ENCODE assay signal across 12 cellular contexts in the genomic region with DNA sequence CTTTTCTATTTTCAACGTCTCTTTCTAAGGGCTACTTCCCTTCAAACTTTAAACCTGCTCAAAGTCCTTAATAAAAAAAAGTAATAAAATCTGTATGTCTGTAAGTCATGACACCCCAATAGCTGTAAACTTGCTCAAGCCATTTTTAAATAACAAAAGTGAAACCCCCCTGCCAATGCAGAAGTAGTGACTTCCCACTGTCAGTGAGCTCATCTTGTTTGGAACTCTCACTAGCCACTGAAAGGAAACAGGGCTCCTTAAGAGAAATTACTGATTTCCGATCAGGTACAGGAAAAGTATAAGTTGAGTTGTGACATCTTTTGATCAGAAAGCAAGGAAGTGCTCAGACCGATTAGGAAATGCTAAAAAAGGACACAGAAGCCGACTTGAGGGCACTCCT. TPM values are rescaled to one million over a fixed set of nuclear protein-coding genes. Genes with fewer than 3 reads are reported as not detected.
DNase-seq lines count a peak whose midpoint lies in the region; ATAC-seq and TF ChIP-seq lines count a peak whose summit lies in the region.
"Had no signal": no experiment of that assay in that cellular context is flagged by ENCODE, and none has a peak within 500 bp of the region (broad histone marks: within the 10 kb centered on the region; RNA-seq: fewer than 3 reads in every experiment).

No MANE protein-coding gene starts in this region.

- POLR2A ChIA-PET in naive thymus-derived CD4-positive, alpha-beta T cell (lab: Charles Lee), result interaction anchor here (0.6 to 5.6 kb wide), 4 partner anchors 9 to 50 kb away, joined by 3 to 39 read pairs (median 4); partner anchors contain the start of gene P2RY14

- H3K36me3 Mint-ChIP-seq in naive thymus-derived CD4-positive, alpha-beta T cell, result peaks cover 0 to 9% (median 0%) of the 10 kb centered on the region in 5 donors

- no peak overlapping the region for H3K4me3 ChIP-seq in naive thymus-derived CD4-positive, alpha-beta T cell (ENCODE audit: low read length)
- no peak overlapping the region for H3K4me3 ChIP-seq in mucosa of descending colon

- H3K4me1 Mint-ChIP-seq in naive thymus-derived CD4-positive, alpha-beta T cell, result peaks cover 16 to 48% (median 35%) of the 10 kb centered on the region in 7 donors

- no peaks in the 10 kb centered on the region for H3K36me3 ChIP-seq in naive thymus-derived CD4-positive, alpha-beta T cell (ENCODE audit: control insufficient read depth in 2 of 3, insufficient read depth in 3 of 3, low read length in 3 of 3)
- H3K36me3 ChIP-seq in mucosa of descending colon (ENCODE audit: low read depth), result no peaks in the 10 kb centered on the region

- intact Hi-C loops in naive thymus-derived CD4-positive, alpha-beta T cell (cut with micrococcal nuclease), result loop anchor here in 1 of 2 donors (2.0 kb wide), 1 partner anchor 38 kb away; no protein-coding TSS in a partner anchor
- intact Hi-C loops in mucosa of descending colon (cut with DNase I, micrococcal nuclease), result no loop called here

- no peaks in the 10 kb centered on the region for H3K9me3 ChIP-seq in naive thymus-derived CD4-positive, alpha-beta T cell (ENCODE audit: control insufficient read depth in 2 of 3, low read length in 3 of 3)
- H3K9me3 ChIP-seq in mucosa of descending colon, result no peaks in the 10 kb centered on the region

- CTCF ChIA-PET in naive thymus-derived CD4-positive, alpha-beta T cell (lab: Charles Lee), result interaction anchor here (0.6 to 7.2 kb wide), 6 partner anchors 23 to 1100 kb away, joined by 3 to 133 read pairs (median 4); partner anchors contain the start of gene P2RY14

- no peaks in the 10 kb centered on the region for H3K9me3 Mint-ChIP-seq in naive thymus-derived CD4-positive, alpha-beta T cell

- no peak for TF ChIP-seq CTCF in mucosa of descending colon (IDR thresholded peaks at IDR 0.05)

- H3K27ac Mint-ChIP-seq in naive thymus-derived CD4-positive, alpha-beta T cell, result peak overlapping the region in 6 of 9 donors; percentile 30 to 81 (median 56)

- ATAC-seq in GM21825 (IDR thresholded peaks at IDR 0.05; ENCODE audit: unreplicated experiment) (peak; percentile 53), mucosa of descending colon (no peak)
- no peak for ATAC-seq in naive thymus-derived CD4-positive, alpha-beta T cell

- no peak overlapping the region for H3K27ac ChIP-seq in naive thymus-derived CD4-positive, alpha-beta T cell (ENCODE audit: low read depth, low read length)
- H3K27ac ChIP-seq: 22Rv1 had no signal

- H3K4me3 Mint-ChIP-seq in naive thymus-derived CD4-positive, alpha-beta T cell, result peak overlapping the region in 9 of 10 donors; percentile 4 to 80 (median 50)

- H3K4me1 ChIP-seq in naive thymus-derived CD4-positive, alpha-beta T cell (ENCODE audit: control insufficient read depth in 2 of 2, insufficient read depth in 2 of 2, low read length in 2 of 2), result peaks cover 0 to 5% of the 10 kb centered on the region in 2 donors
- peaks cover 10% of the 10 kb centered on the region for H3K4me1 ChIP-seq in mucosa of descending colon (ENCODE audit: low read depth)

- H3K27me3 ChIP-seq in naive thymus-derived CD4-positive, alpha-beta T cell (ENCODE audit: control insufficient read depth in 2 of 2, insufficient read depth in 2 of 2, low read length in 2 of 2), result no peaks in the 10 kb centered on the region

- DNase-seq in SIG-M5 treated with dmso at 0.1 percent for 504 hours (lab: John Stamatoyannopoulos, UW; ENCODE audit: unreplicated experiment), result peak; percentile 60
- DNase-seq in SIG-M5 (lab: John Stamatoyannopoulos, UW), result no peak
- peak; percentile 51 to 90 for DNase-seq in NOMO-1 (lab: John Stamatoyannopoulos, UW; ENCODE audit: unreplicated experiment in 2 of 2)
- peak in 1 of 9 donors; percentile 19 for DNase-seq in naive thymus-derived CD4-positive, alpha-beta T cell
- DNase-seq in UCSD-AML1 (lab: John Stamatoyannopoulos, UW; ENCODE audit: unreplicated experiment), result no peak
- DNase-seq in mucosa of descending colon, result no peak
- no peak for DNase-seq in DMS79 (lab: John Stamatoyannopoulos, UW)
- DNase-seq: NCI-H1417 treated with DMSO at 0.1 percent for 48 hours had no signal

- H3K27me3 Mint-ChIP-seq in naive thymus-derived CD4-positive, alpha-beta T cell, result no peaks in the 10 kb centered on the region

RNA-seq across cellular contexts. Expression of gene GPR171, which starts 27.6 kb away (rescaled TPM):
- 100 to 1,000 TPM in 1 of 5 experiments, 10 to 100 TPM in 4; 16.0 to 251 (median 63.4) TPM for total RNA-seq in naive thymus-derived CD4-positive, alpha-beta T cell
- 100 to 1,000 TPM in 1 of 2 donors, 10 to 100 TPM in 1; 65.5 to 162 TPM for polyA plus RNA-seq in naive thymus-derived CD4-positive, alpha-beta T cell
- 1 to 10 TPM; 1.3 to 1.5 (median 1.4) TPM for total RNA-seq in mucosa of descending colon
- total RNA-seq: endothelial cell of umbilical vein, myocyte had no signal
- polyA plus RNA-seq: endothelial cell of umbilical vein had no signal

RNA-seq across cellular contexts. Expression of gene P2RY14, which starts 47.7 kb away (rescaled TPM):
- 1 to 10 TPM in 2 of 5 experiments, under 1 TPM in 2, not detected in 1; 0.19 to 5.7 (median 1.1) TPM for total RNA-seq in naive thymus-derived CD4-positive, alpha-beta T cell
- polyA plus RNA-seq in naive thymus-derived CD4-positive, alpha-beta T cell, result under 1 TPM in 1 of 2 donors, not detected in 1; 0.11 TPM
- 10 to 100 TPM in 1 of 3 donors, 1 to 10 TPM in 2; 3.9 to 18.2 (median 4.4) TPM for total RNA-seq in mucosa of descending colon
- total RNA-seq: endothelial cell of umbilical vein, myocyte had no signal
- polyA plus RNA-seq: endothelial cell of umbilical vein had no signal

Comparison
In these comparisons a context has a peak if more than half of its experiments do, and no peak if none do; other contexts are left out.
1. DNase-seq: peak in SIG-M5 treated with dmso at 0.1 percent for 504 hours (single experiment) and NOMO-1 (2 of 2); none in SIG-M5 (single experiment), UCSD-AML1 (single experiment), mucosa of descending colon (0 of 3) and DMS79 (single experiment).
2. RNA of gene GPR171, which starts 27.6 kb away (total RNA-seq): 16.0 to 251 TPM in naive thymus-derived CD4-positive, alpha-beta T cell; 1.3 to 1.5 TPM in mucosa of descending colon; every median in the first group is over 4 times any median in the second.